23 cellular contexts compared by ENCODE assay signal in genomic region chr13:48344264-48344663, GRCh38. TPM values are rescaled to one million over a fixed set of nuclear protein-coding genes. Genes with fewer than 3 reads are reported as not detected.
DNase-seq lines count a peak whose midpoint lies in the region; ATAC-seq lines count a peak whose summit lies in the region.
"Had no signal": no experiment of that assay in that cellular context is flagged by ENCODE, and none has a peak within 500 bp of the region (broad histone marks: within the 10 kb centered on the region; RNA-seq: fewer than 3 reads in every experiment).

No MANE protein-coding gene starts in this region.

- no CpG with 5 or more reads among the region's 2 CpGs for WGBS in neuronal stem cell (ENCODE audit: extremely low coverage in 2 of 2, insufficient read length in 2 of 2, insufficient replicate concordance in 1 of 2), 2 donors

- no peak overlapping the region for H2BK120ac ChIP-seq in neuronal stem cell (ENCODE audit: low read depth, low read length)

- ATAC-seq in central memory CD8-positive, alpha-beta T cell (replicated peaks; ENCODE audit: extremely low read depth, poor library complexity, severe bottlenecking): no peak
- ATAC-seq in GM18909 (IDR thresholded peaks at IDR 0.05; ENCODE audit: poor library complexity, unreplicated experiment): no peak
- ATAC-seq: CD8-positive, alpha-beta T cell; GM12878 had no signal

- no peaks in the 10 kb centered on the region for H3K4me1 Mint-ChIP-seq in activated CD4-positive, alpha-beta memory T cell treated with anti-CD3 and anti-CD28 coated beads for 36 hours (ENCODE audit: low read depth)
- peaks cover 21% of the 10 kb centered on the region for H3K4me1 Mint-ChIP-seq in activated CD4-positive, alpha-beta memory T cell treated with anti-CD3 and anti-CD28 coated beads, Interleukin-2, amount 10 ng/mL, durations not matched to agents 7 days and 5 days
- H3K4me1 Mint-ChIP-seq in central memory CD8-positive, alpha-beta T cell: peaks cover 12% of the 10 kb centered on the region
- H3K4me1 Mint-ChIP-seq: B cell had no signal

- intact Hi-C loops in activated CD4-positive, alpha-beta memory T cell treated with anti-CD3 and anti-CD28 coated beads for 36 hours (cut with micrococcal nuclease): no loop called here

- no peak overlapping the region for H4K8ac ChIP-seq in neuronal stem cell (ENCODE audit: low read depth, low read length)

- no peak overlapping the region for H3K4me3 Mint-ChIP-seq in activated CD4-positive, alpha-beta memory T cell treated with anti-CD3 and anti-CD28 coated beads for 36 hours
- H3K4me3 Mint-ChIP-seq in activated CD4-positive, alpha-beta memory T cell treated with anti-CD3 and anti-CD28 coated beads, Interleukin-2, amount 10 ng/mL, durations not matched to agents 7 days and 5 days: no peak overlapping the region
- H3K4me3 Mint-ChIP-seq in central memory CD8-positive, alpha-beta T cell: no peak overlapping the region
- H3K4me3 Mint-ChIP-seq: B cell; CD4-positive, CD25-positive, alpha-beta regulatory T cell; CD8-positive, alpha-beta T cell; HFFc6 had no signal

- H3K36me3 Mint-ChIP-seq in activated CD4-positive, alpha-beta memory T cell treated with anti-CD3 and anti-CD28 coated beads for 36 hours: peaks cover 22% of the 10 kb centered on the region
- peaks cover 31% of the 10 kb centered on the region for H3K36me3 Mint-ChIP-seq in activated CD4-positive, alpha-beta memory T cell treated with anti-CD3 and anti-CD28 coated beads, Interleukin-2, amount 10 ng/mL, durations not matched to agents 7 days and 5 days (ENCODE audit: low read depth)
- H3K36me3 Mint-ChIP-seq in central memory CD8-positive, alpha-beta T cell (ENCODE audit: insufficient read depth): peaks cover 13% of the 10 kb centered on the region

- H3K9me3 ChIP-seq in neuronal stem cell (replicated peaks in 1 of 2; ENCODE audit: control insufficient read depth in 2 of 2, insufficient read depth in 1 of 2, low read depth in 1 of 2, low read length in 2 of 2): peaks cover 0 to 7% of the 10 kb centered on the region in 2 donors
- H3K9me3 ChIP-seq: Caco-2, HAP-1 had no signal

- peak; percentile 7 for DNase-seq in activated CD4-positive, alpha-beta memory T cell treated with anti-CD3 and anti-CD28 coated beads for 36 hours
- no peak for DNase-seq in activated CD4-positive, alpha-beta memory T cell treated with anti-CD3 and anti-CD28 coated beads, Interleukin-2, amount 10 ng/mL, durations not matched to agents 7 days and 5 days
- DNase-seq in D341Med (ENCODE audit: low spot score) (peak; percentile 5), neuronal stem cell (ENCODE audit: low spot score) (no peak), NCI-H510A treated with DMSO at 0.1 percent for 48 hours (lab: John Stamatoyannopoulos, UW) (no peak), NCI-H1436 treated with DMSO at 0.1 percent for 48 hours (lab: John Stamatoyannopoulos, UW) (no peak)
- DNase-seq in central memory CD8-positive, alpha-beta T cell (ENCODE audit: low spot score in 2 of 2): no peak
- DNase-seq: Caco-2; CD4-positive, CD25-positive, alpha-beta regulatory T cell; CD8-positive, alpha-beta T cell; DMS 273 treated with DMSO at 0.1 percent for 48 hours; DMS79; EL; GDM1; GOT3; HFFc6 had no signal

- no peak overlapping the region for H2BK15ac ChIP-seq in neuronal stem cell (ENCODE audit: low read length)

- H3K4me3 ChIP-seq in neuronal stem cell (ENCODE audit: low read length in 2 of 2): peak overlapping the region in 1 of 2 donors; percentile 66
- H3K4me3 ChIP-seq: BLaER1, GM12878, HAP-1 had no signal

- no peak overlapping the region for H2BK5ac ChIP-seq in neuronal stem cell (ENCODE audit: low read length)

- no peaks in the 10 kb centered on the region for H3K27me3 Mint-ChIP-seq in activated CD4-positive, alpha-beta memory T cell treated with anti-CD3 and anti-CD28 coated beads for 36 hours
- no peaks in the 10 kb centered on the region for H3K27me3 Mint-ChIP-seq in activated CD4-positive, alpha-beta memory T cell treated with anti-CD3 and anti-CD28 coated beads, Interleukin-2, amount 10 ng/mL, durations not matched to agents 7 days and 5 days
- no peaks in the 10 kb centered on the region for H3K27me3 Mint-ChIP-seq in central memory CD8-positive, alpha-beta T cell
- H3K27me3 Mint-ChIP-seq: B cell; CD4-positive, CD25-positive, alpha-beta regulatory T cell had no signal

- no peak overlapping the region for H3K23ac ChIP-seq in neuronal stem cell (ENCODE audit: low read depth, low read length, poor library complexity)

- peaks cover 0 to 39% of the 10 kb centered on the region in 2 donors for H3K36me3 ChIP-seq in neuronal stem cell (replicated peaks in 1 of 2; ENCODE audit: control insufficient read depth in 2 of 2, insufficient read depth in 2 of 2, low read length in 2 of 2)
- H3K36me3 ChIP-seq: HAP-1 had no signal

- H3K4ac ChIP-seq in neuronal stem cell (ENCODE audit: low read length): no peak overlapping the region

- no peak overlapping the region for H2BK12ac ChIP-seq in neuronal stem cell (ENCODE audit: low read length)

- H3K79me1 ChIP-seq in neuronal stem cell (ENCODE audit: low read depth, low read length): no peaks in the 10 kb centered on the region

- H3K9me3 Mint-ChIP-seq in activated CD4-positive, alpha-beta memory T cell treated with anti-CD3 and anti-CD28 coated beads for 36 hours: no peaks in the 10 kb centered on the region
- H3K9me3 Mint-ChIP-seq in activated CD4-positive, alpha-beta memory T cell treated with anti-CD3 and anti-CD28 coated beads, Interleukin-2, amount 10 ng/mL, durations not matched to agents 7 days and 5 days: no peaks in the 10 kb centered on the region
- H3K9me3 Mint-ChIP-seq in central memory CD8-positive, alpha-beta T cell: no peaks in the 10 kb centered on the region
- H3K9me3 Mint-ChIP-seq: CD8-positive, alpha-beta T cell; HFFc6 had no signal

- no peak overlapping the region for H2AFZ ChIP-seq in neuronal stem cell (ENCODE audit: low read length)

- POLR2A ChIA-PET in activated CD4-positive, alpha-beta memory T cell treated with anti-CD3 and anti-CD28 coated beads for 36 hours (lab: Charles Lee): no interaction called here
- POLR2A ChIA-PET in activated CD4-positive, alpha-beta memory T cell treated with anti-CD3 and anti-CD28 coated beads, Interleukin-2, amount 10 ng/mL, durations not matched to agents 7 days and 5 days (lab: Charles Lee): no interaction called here

- no peaks in the 10 kb centered on the region for H3K27me3 ChIP-seq in neuronal stem cell (ENCODE audit: control insufficient read depth in 3 of 3, insufficient read depth in 3 of 3, low read depth in 1 of 3, low read length in 3 of 3)
- H3K27me3 ChIP-seq: BLaER1 had no signal

- H2AK5ac ChIP-seq in neuronal stem cell (ENCODE audit: low read depth, low read length): no peak overlapping the region

- H3K4me1 ChIP-seq in neuronal stem cell (ENCODE audit: control insufficient read depth in 2 of 2, insufficient read depth in 1 of 2, low read depth in 1 of 2, low read length in 2 of 2): peaks cover 0 to 2% of the 10 kb centered on the region in 2 donors
- H3K4me1 ChIP-seq: BLaER1, Caco-2, HAP-1 had no signal

- H3K27ac ChIP-seq in neuronal stem cell (replicated peaks; ENCODE audit: low read length): no peak overlapping the region
- H3K27ac ChIP-seq: 22Rv1, BLaER1, C4-2B had no signal

- no peak overlapping the region for H3K27ac Mint-ChIP-seq in activated CD4-positive, alpha-beta memory T cell treated with anti-CD3 and anti-CD28 coated beads for 36 hours
- H3K27ac Mint-ChIP-seq in activated CD4-positive, alpha-beta memory T cell treated with anti-CD3 and anti-CD28 coated beads, Interleukin-2, amount 10 ng/mL, durations not matched to agents 7 days and 5 days: no peak overlapping the region
- H3K27ac Mint-ChIP-seq in central memory CD8-positive, alpha-beta T cell (ENCODE audit: low read depth): peak overlapping the region; percentile 53
- H3K27ac Mint-ChIP-seq: B cell; CD8-positive, alpha-beta T cell; HFFc6 had no signal

- H3K14ac ChIP-seq in neuronal stem cell (ENCODE audit: low read length): no peak overlapping the region

- no peak overlapping the region for H3K4me2 ChIP-seq in neuronal stem cell (ENCODE audit: insufficient read depth, low read length, poor library complexity, severe bottlenecking)
- H3K4me2 ChIP-seq: BLaER1 had no signal

- H3K9ac ChIP-seq in neuronal stem cell (ENCODE audit: low read depth, low read length, poor library complexity): no peak overlapping the region
- H3K9ac ChIP-seq: BLaER1 had no signal

- H4K91ac ChIP-seq in neuronal stem cell (ENCODE audit: low read depth, low read length, poor library complexity): no peak overlapping the region

- peak overlapping the region; percentile 19 for H3K18ac ChIP-seq in neuronal stem cell (ENCODE audit: low read length)

- CTCF ChIA-PET in activated CD4-positive, alpha-beta memory T cell treated with anti-CD3 and anti-CD28 coated beads for 36 hours (lab: Charles Lee): no interaction called here
- CTCF ChIA-PET in activated CD4-positive, alpha-beta memory T cell treated with anti-CD3 and anti-CD28 coated beads, Interleukin-2, amount 10 ng/mL, durations not matched to agents 7 days and 5 days (lab: Charles Lee): interaction anchor here (1.0 kb wide), 1 partner anchor 10 kb away, joined by 3 read pairs; no protein-coding TSS in a partner anchor

RNA-seq across cellular contexts. Expression of gene RB1, which starts 40.7 kb away (rescaled TPM):
- total RNA-seq in activated CD4-positive, alpha-beta memory T cell treated with anti-CD3 and anti-CD28 coated beads for 36 hours: 10 to 100 TPM; 26.5 to 28.8 TPM
- total RNA-seq in activated CD4-positive, alpha-beta memory T cell treated with anti-CD3 and anti-CD28 coated beads, Interleukin-2, amount 10 ng/mL, durations not matched to agents 7 days and 5 days: 10 to 100 TPM; 40.2 to 41.3 TPM
- polyA plus RNA-seq in neuronal stem cell (2013, experiment 1 of 2): 25.4 TPM
- polyA plus RNA-seq in neuronal stem cell (2013, experiment 2 of 2): 25.5 TPM

Comparison
In these comparisons a context has a peak if more than half of its experiments do, and no peak if none do; other contexts are left out.
1. DNase-seq: peak in activated CD4-positive, alpha-beta memory T cell treated with anti-CD3 and anti-CD28 coated beads for 36 hours (single experiment) and D341Med (single experiment); none in activated CD4-positive, alpha-beta memory T cell treated with anti-CD3 and anti-CD28 coated beads, Interleukin-2, amount 10 ng/mL, durations not matched to agents 7 days and 5 days (single experiment), central memory CD8-positive, alpha-beta T cell (0 of 2), neuronal stem cell (single experiment), NCI-H510A treated with DMSO at 0.1 percent for 48 hours (single experiment) and NCI-H1436 treated with DMSO at 0.1 percent for 48 hours (single experiment).